27 cellular contexts compared by ENCODE assay signal in genomic region chr7:49418964-49419363, GRCh38.
"Had no signal": no experiment of that assay in that cellular context is flagged by ENCODE, and none has a peak within 500 bp of the region (broad histone marks: within the 10 kb centered on the region; RNA-seq: fewer than 3 reads in every experiment).

No MANE protein-coding gene starts in this region.

- H3K27ac Mint-ChIP-seq: dendritic cell treated with granulocyte-macrophage colony-stimulating factor and Interleukin-4, amounts not matched to agents 40 ng/mL and 50 ng/mL, for 4 days; effector memory CD8-positive, alpha-beta T cell; endodermal cell had no signal

- H3K4me3 ChIP-seq: colonic mucosa, coronary artery, dorsolateral prefrontal cortex, esophagus muscularis mucosa, esophagus squamous epithelium, gastrocnemius medialis, gastroesophageal sphincter, heart left ventricle, heart right ventricle had no signal

- H3K9me3 ChIP-seq: colonic mucosa, esophagus muscularis mucosa, esophagus squamous epithelium, gastrocnemius medialis, gastroesophageal sphincter, heart left ventricle had no signal

- H3K27me3 ChIP-seq: colonic mucosa, dorsolateral prefrontal cortex, esophagus muscularis mucosa, esophagus squamous epithelium, foreskin keratinocyte, gastrocnemius medialis, gastroesophageal sphincter, heart left ventricle, heart right ventricle had no signal

- H3K4me3 Mint-ChIP-seq: dendritic cell treated with granulocyte-macrophage colony-stimulating factor and Interleukin-4, amounts not matched to agents 40 ng/mL and 50 ng/mL, for 4 days; effector memory CD8-positive, alpha-beta T cell; endodermal cell had no signal

- H3K27ac ChIP-seq: colonic mucosa, coronary artery, dorsolateral prefrontal cortex, epithelial cell of prostate, esophagus muscularis mucosa, esophagus squamous epithelium, foreskin keratinocyte, gastrocnemius medialis, gastroesophageal sphincter, heart left ventricle, heart right ventricle had no signal

- H3K4me1 ChIP-seq: colonic mucosa, esophagus muscularis mucosa, esophagus squamous epithelium, foreskin keratinocyte, gastrocnemius medialis, gastroesophageal sphincter, heart left ventricle, heart right ventricle had no signal

- H3K9me3 Mint-ChIP-seq: endodermal cell had no signal

- DNase-seq: colonic mucosa; cortex of kidney; dermis blood vessel endothelial cell; dorsolateral prefrontal cortex; effector CD4-positive, alpha-beta T cell; effector CD8-positive, alpha-beta T cell; effector memory CD4-positive, alpha-beta T cell; effector memory CD8-positive, alpha-beta T cell; endodermal cell; erythroblast; esophagus squamous epithelium; foreskin fibroblast; foreskin keratinocyte; foreskin melanocyte; gastrocnemius medialis; glutamatergic neuron; head of caudate nucleus; heart left ventricle; heart right ventricle had no signal

- FAIRE-seq: endothelial cell of umbilical vein, frontal cortex had no signal

- H3K36me3 ChIP-seq: colonic mucosa, esophagus muscularis mucosa, esophagus squamous epithelium, gastrocnemius medialis, gastroesophageal sphincter, heart left ventricle, heart right ventricle had no signal

- ATAC-seq: effector memory CD8-positive, alpha-beta T cell; esophagus mucosa; foreskin keratinocyte; gastrocnemius medialis; gastroesophageal sphincter; heart left ventricle; heart right ventricle had no signal

- H3K27me3 Mint-ChIP-seq: dendritic cell treated with granulocyte-macrophage colony-stimulating factor and Interleukin-4, amounts not matched to agents 40 ng/mL and 50 ng/mL, for 4 days; effector memory CD8-positive, alpha-beta T cell had no signal
